ENCODE assay signal across 16 cellular contexts in the genomic region with DNA sequence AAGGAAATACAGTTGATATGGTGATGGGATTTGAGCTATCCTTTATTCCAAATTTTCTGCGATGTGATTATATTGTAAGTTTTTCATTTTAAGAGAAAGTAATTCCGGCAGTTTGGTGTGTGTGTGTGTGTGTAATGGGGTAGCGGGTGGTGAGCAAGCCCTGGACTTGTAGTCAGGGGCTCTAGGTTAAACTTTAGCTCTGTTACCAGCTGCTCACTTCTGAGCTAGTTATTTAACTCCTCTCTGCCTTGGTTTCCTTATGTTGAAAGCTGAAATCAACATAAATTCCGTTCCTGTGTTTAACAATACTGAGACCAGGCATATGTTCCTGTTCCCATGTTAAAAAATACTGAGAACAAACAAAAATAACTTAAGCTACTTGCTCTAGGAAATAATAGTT.
DNase-seq lines count a peak whose midpoint lies in the region; ATAC-seq, FAIRE-seq and TF ChIP-seq lines count a peak whose summit lies in the region.
"Had no signal": no experiment of that assay in that cellular context is flagged by ENCODE, and none has a peak within 500 bp of the region (broad histone marks: within the 10 kb centered on the region; RNA-seq: fewer than 3 reads in every experiment).

No MANE protein-coding gene starts in this region.

- peaks cover 18% of the 10 kb centered on the region for H3K4me1 ChIP-seq in GM23338 (ENCODE audit: insufficient read depth)
- H3K4me1 ChIP-seq in endothelial cell of umbilical vein (ENCODE audit: control insufficient read depth, extremely low read depth, insufficient read depth, low read length), result no peaks in the 10 kb centered on the region
- H3K4me1 ChIP-seq: HAP-1 had no signal

- ATAC-seq in GM23338, result no peak
- ATAC-seq: A549; CD8-positive, alpha-beta T cell; GM12878; K562 had no signal

- TF ChIP-seq CTCF in GM23338 (conservative IDR thresholded peaks at IDR 0.05; ENCODE audit: low read depth in 2 of 2) (no peak), endothelial cell of umbilical vein (IDR thresholded peaks at IDR 0.05; ENCODE audit: extremely low read depth in 1 of 2, insufficient read depth in 1 of 2, low read depth in 1 of 2, low read length in 2 of 2) (no peak), nephron (IDR thresholded peaks at IDR 0.05; ENCODE audit: unreplicated experiment in 3 of 3) (no peak), endothelial cell (IDR thresholded peaks at IDR 0.05; ENCODE audit: unreplicated experiment) (no peak)

- H3K9me2 ChIP-seq in GM23338 (ENCODE audit: insufficient read depth), result no peaks in the 10 kb centered on the region

- intact Hi-C loops in endothelial cell of umbilical vein (cut with micrococcal nuclease), result no loop called here

- H3K27ac Mint-ChIP-seq in GM23338 (no peak overlapping the region), nephron (peak overlapping the region in 2 of 3 experiments; percentile 19 to 31), endothelial cell (ENCODE audit: unreplicated experiment) (no peak overlapping the region)
- H3K27ac Mint-ChIP-seq: CD14-positive monocyte; CD8-positive, alpha-beta T cell had no signal

- FAIRE-seq in endothelial cell of umbilical vein (lab: Jason Lieb, UNC), result peak; percentile 15
- FAIRE-seq: GM12878, H1, K562 had no signal

- no peak for TF ChIP-seq POLR2A in endothelial cell of umbilical vein (IDR thresholded peaks at IDR 0.05; ENCODE audit: low read depth, low read length)

- no peak overlapping the region for H3K4me3 Mint-ChIP-seq in GM23338
- no peak overlapping the region for H3K4me3 Mint-ChIP-seq in nephron
- H3K4me3 Mint-ChIP-seq in endothelial cell (ENCODE audit: unreplicated experiment), result no peak overlapping the region
- H3K4me3 Mint-ChIP-seq: CD14-positive monocyte; CD8-positive, alpha-beta T cell had no signal

- H2AFZ ChIP-seq in GM23338 (0 out of 2 replicates have a peak overlapping the region, but pooled peaks have one; percentile 28), endothelial cell of umbilical vein (ENCODE audit: low read depth, low read length) (no peak overlapping the region)

- no peaks in the 10 kb centered on the region for H3K9me3 ChIP-seq in endothelial cell of umbilical vein (replicated peaks; ENCODE audit: control insufficient read depth, insufficient read depth, low read length)
- H3K9me3 ChIP-seq in MG63, result no peaks in the 10 kb centered on the region
- H3K9me3 ChIP-seq: A549, HAP-1 had no signal

- no peaks in the 10 kb centered on the region for H3F3A ChIP-seq in GM23338 (replicated peaks; ENCODE audit: low read depth)

- H3K27me3 Mint-ChIP-seq in GM23338 (ENCODE audit: insufficient read depth, low read depth, poor library complexity), result peaks cover 3% of the 10 kb centered on the region
- H3K27me3 Mint-ChIP-seq in nephron (ENCODE audit: low read depth), result no peaks in the 10 kb centered on the region
- H3K27me3 Mint-ChIP-seq in endothelial cell (ENCODE audit: unreplicated experiment), result peaks cover 2% of the 10 kb centered on the region

- H3K27ac ChIP-seq in GM23338 (ENCODE audit: low read depth) (no peak overlapping the region), endothelial cell of umbilical vein (ENCODE audit: insufficient read depth, low read depth, low read length) (no peak overlapping the region)

- H3K27me3 ChIP-seq in GM23338 (ENCODE audit: insufficient read depth) (no peaks in the 10 kb centered on the region), endothelial cell of umbilical vein (ENCODE audit: control insufficient read depth in 2 of 2, insufficient read depth in 2 of 2, low read length in 2 of 2) (no peaks in the 10 kb centered on the region), MG63 (no peaks in the 10 kb centered on the region)

- no peaks in the 10 kb centered on the region; the same call in 2 of the 3 replicates for H3K36me3 Mint-ChIP-seq in GM23338 (ENCODE audit: low read depth)
- no peaks in the 10 kb centered on the region for H3K36me3 Mint-ChIP-seq in nephron (ENCODE audit: low read depth)
- no peaks in the 10 kb centered on the region for H3K36me3 Mint-ChIP-seq in endothelial cell (ENCODE audit: low read depth, unreplicated experiment)
- H3K36me3 Mint-ChIP-seq: CD14-positive monocyte; CD8-positive, alpha-beta T cell had no signal

- H4K20me1 ChIP-seq in GM23338 (replicated peaks; ENCODE audit: insufficient read depth), result no peaks in the 10 kb centered on the region
- no peaks in the 10 kb centered on the region for H4K20me1 ChIP-seq in endothelial cell of umbilical vein (replicated peaks; ENCODE audit: control insufficient read depth, extremely low read depth, insufficient read depth, low read length)

- H3K79me2 ChIP-seq in GM23338 (replicated peaks; ENCODE audit: insufficient read depth), result no peaks in the 10 kb centered on the region
- H3K79me2 ChIP-seq in endothelial cell of umbilical vein (ENCODE audit: control insufficient read depth, insufficient read depth, low read length), result no peaks in the 10 kb centered on the region

- no peak overlapping the region for H3K4me3 ChIP-seq in GM23338
- H3K4me3 ChIP-seq in endothelial cell of umbilical vein (replicated peaks in 1 of 3; ENCODE audit: insufficient read depth in 1 of 3, low read depth in 1 of 3, low read length in 3 of 3), result no peak overlapping the region
- no peak overlapping the region for H3K4me3 ChIP-seq in MG63
- H3K4me3 ChIP-seq: A549, GM12878, HAP-1, K562 had no signal

- H3K9me1 ChIP-seq in endothelial cell of umbilical vein (replicated peaks; ENCODE audit: control insufficient read depth, extremely low read depth, insufficient read depth, low read length), result no peaks in the 10 kb centered on the region

- H3K4me2 ChIP-seq in GM23338, result no peak overlapping the region
- H3K4me2 ChIP-seq in endothelial cell of umbilical vein (ENCODE audit: insufficient read depth, low read length), result no peak overlapping the region
- H3K4me2 ChIP-seq: A549 had no signal

- H3K4me1 Mint-ChIP-seq in GM23338 (peaks cover 29% of the 10 kb centered on the region), nephron (peaks cover 1% of the 10 kb centered on the region), endothelial cell (ENCODE audit: unreplicated experiment) (peaks cover 6% of the 10 kb centered on the region)

- no peaks in the 10 kb centered on the region; the same call in 2 of the 3 replicates for H3K9me3 Mint-ChIP-seq in GM23338
- no peaks in the 10 kb centered on the region for H3K9me3 Mint-ChIP-seq in nephron
- no peaks in the 10 kb centered on the region for H3K9me3 Mint-ChIP-seq in endothelial cell (ENCODE audit: unreplicated experiment)
- H3K9me3 Mint-ChIP-seq: CD8-positive, alpha-beta T cell had no signal

- H3K36me3 ChIP-seq in GM23338 (ENCODE audit: insufficient read depth) (no peaks in the 10 kb centered on the region), endothelial cell of umbilical vein (ENCODE audit: control insufficient read depth in 2 of 2, extremely low read depth in 1 of 2, insufficient read depth in 2 of 2, low read length in 2 of 2) (no peaks in the 10 kb centered on the region), MG63 (no peaks in the 10 kb centered on the region)
- H3K36me3 ChIP-seq: HAP-1 had no signal

- H3K9ac ChIP-seq in endothelial cell of umbilical vein (replicated peaks; ENCODE audit: extremely low read depth, insufficient read depth, low read length), result no peak overlapping the region

- POLR2A ChIA-PET in endothelial cell of umbilical vein (lab: Charles Lee), result no interaction called here

- dilution Hi-C loops in endothelial cell of umbilical vein (cut with MboI; ENCODE audit: extremely low pct_ligation_motif_present, low sequenced_read_pairs), result no loop called here

- no TSS peak for BruUV-seq in endothelial cell of umbilical vein (replicated peaks; lab: Mats Ljungman, UMichigan)

- DNase-seq in GM23338 (ENCODE audit: low spot score) (no peak), endothelial cell of umbilical vein (ENCODE audit: low read depth, low spot score) (no peak), DMS153 (lab: John Stamatoyannopoulos, UW) (no peak), endothelial cell (ENCODE audit: low spot score) (no peak), MG63 (no peak)
- no peak for DNase-seq in stimulated activated naive CD4-positive, alpha-beta T cell treated with Interleukin-2 at 50 U/mL for 16 hours (lab: John Stamatoyannopoulos, UW)
- DNase-seq: CD8-positive, alpha-beta T cell; COR-L47; DMS79 had no signal

- CTCF ChIA-PET in endothelial cell of umbilical vein (lab: Charles Lee), result no interaction called here

TF ChIP-seq in GM23338, 12 proteins besides CTCF, POLR2A, EP300 and RAD21:
- no peak for TF ChIP-seq ZNF114 (CRISPR knock-in tag; IDR thresholded peaks at IDR 0.05)
- no peak for TF ChIP-seq CREB1 (CRISPR knock-in tag; IDR thresholded peaks at IDR 0.05; ENCODE audit: low read depth)
- TF ChIP-seq, protein P1, sequence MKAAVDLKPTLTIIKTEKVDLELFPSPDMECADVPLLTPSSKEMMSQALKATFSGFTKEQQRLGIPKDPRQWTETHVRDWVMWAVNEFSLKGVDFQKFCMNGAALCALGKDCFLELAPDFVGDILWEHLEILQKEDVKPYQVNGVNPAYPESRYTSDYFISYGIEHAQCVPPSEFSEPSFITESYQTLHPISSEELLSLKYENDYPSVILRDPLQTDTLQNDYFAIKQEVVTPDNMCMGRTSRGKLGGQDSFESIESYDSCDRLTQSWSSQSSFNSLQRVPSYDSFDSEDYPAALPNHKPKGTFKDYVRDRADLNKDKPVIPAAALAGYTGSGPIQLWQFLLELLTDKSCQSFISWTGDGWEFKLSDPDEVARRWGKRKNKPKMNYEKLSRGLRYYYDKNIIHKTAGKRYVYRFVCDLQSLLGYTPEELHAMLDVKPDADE (IDR thresholded peaks at IDR 0.05), result no peak
- no peak for TF ChIP-seq EZH2 (IDR thresholded peaks at IDR 0.05; ENCODE audit: low read depth, unreplicated experiment)
- TF ChIP-seq EZH2phosphoT487 (IDR thresholded peaks at IDR 0.05; ENCODE audit: unreplicated experiment), result no peak

TF ChIP-seq in endothelial cell of umbilical vein, 7 proteins besides CTCF, POLR2A, EP300 and RAD21:
- no peak for TF ChIP-seq JUN (IDR thresholded peaks at IDR 0.05; ENCODE audit: borderline replicate concordance, insufficient read depth, insufficient read length, low read depth)
TF ChIP-seq in endothelial cell of umbilical vein: peak in this region for 0.

Comparison
In these comparisons a context has a peak if more than half of its experiments do, and no peak if none do; other contexts are left out.
1. H3K27ac Mint-ChIP-seq: peak in nephron (2 of 3); none in GM23338 (single experiment) and endothelial cell (single experiment).